In genomic region chr2:46493241-46493970, GRCh38 we compare ENCODE assay signal across 8 cellular contexts. TPM values are rescaled to one million over a fixed set of nuclear protein-coding genes. Genes with fewer than 3 reads are reported as not detected.
DNase-seq lines count a peak whose midpoint lies in the region; ATAC-seq and TF ChIP-seq lines count a peak whose summit lies in the region.

No MANE protein-coding gene starts in this region.

- H3K4me3 ChIP-seq in DOHH2 (ENCODE audit: low read length) (no peak overlapping the region), cardiac fibroblast (replicated peaks in 1 of 2; ENCODE audit: low read depth in 2 of 2, low read length in 2 of 2) (no peak overlapping the region), left lung (no peak overlapping the region)
- no peak overlapping the region for H3K4me3 ChIP-seq in effector memory CD4-positive, alpha-beta T cell (ENCODE audit: insufficient read depth, low read depth, low read length, poor library complexity, severe bottlenecking)

- H3K9me3 ChIP-seq in DOHH2 (ENCODE audit: control insufficient read depth, insufficient read depth, low read length) (no peaks in the 10 kb centered on the region), left lung (no peaks in the 10 kb centered on the region)
- no peaks in the 10 kb centered on the region for H3K9me3 ChIP-seq in effector memory CD4-positive, alpha-beta T cell (ENCODE audit: control insufficient read depth, low read length)

- H3K27ac ChIP-seq in DOHH2 (ENCODE audit: low read depth, low read length) (no peak overlapping the region), left lung (no peak overlapping the region)
- H3K27ac ChIP-seq in effector memory CD4-positive, alpha-beta T cell (ENCODE audit: insufficient read depth, low read length, poor library complexity, severe bottlenecking): no peak overlapping the region

- peak; percentile 66 for ATAC-seq in GM19467 (IDR thresholded peaks at IDR 0.05; ENCODE audit: unreplicated experiment)
- ATAC-seq in HG03442 (IDR thresholded peaks at IDR 0.05; ENCODE audit: unreplicated experiment): peak; percentile 76
- no peak for ATAC-seq in left lung

- peak overlapping the region; percentile 10 for H3K4me2 ChIP-seq in DOHH2 (ENCODE audit: low read length)

- no peaks in the 10 kb centered on the region for H3K9me2 ChIP-seq in DOHH2 (replicated peaks; ENCODE audit: control insufficient read depth, low read length)

- DNase-seq in cardiac fibroblast (ENCODE audit: low read depth in 2 of 2) (peak; percentile 67 to 75), OCI-M1 (lab: John Stamatoyannopoulos, UW) (no peak), SKM-1 treated with dmso at 0.1 percent for 144 hours (lab: John Stamatoyannopoulos, UW; ENCODE audit: unreplicated experiment) (no peak), left lung (no peak)
- no peak for DNase-seq in effector memory CD4-positive, alpha-beta T cell

- H3K27me3 ChIP-seq in DOHH2 (ENCODE audit: control insufficient read depth, low read length): peaks cover 11% of the 10 kb centered on the region
- H3K27me3 ChIP-seq in left lung: no peaks in the 10 kb centered on the region
- no peaks in the 10 kb centered on the region for H3K27me3 ChIP-seq in effector memory CD4-positive, alpha-beta T cell (replicated peaks; ENCODE audit: control insufficient read depth, insufficient read depth, low read length, poor library complexity, severe bottlenecking)

- no peaks in the 10 kb centered on the region for H3F3A ChIP-seq in DOHH2 (ENCODE audit: control insufficient read depth, insufficient read depth)

- TF ChIP-seq CTCF in DOHH2 (IDR thresholded peaks at IDR 0.05; ENCODE audit: low read depth, low read length, poor library complexity, severe bottlenecking) (no peak), cardiac fibroblast (IDR thresholded peaks at IDR 0.05; ENCODE audit: low read depth, low read length) (no peak), left lung (IDR thresholded peaks at IDR 0.05) (no peak)

- no peaks in the 10 kb centered on the region for H3K79me2 ChIP-seq in DOHH2 (ENCODE audit: control insufficient read depth, low read length)

- intact Hi-C loops in left lung (cut with DNase I): no loop called here

- H4K20me1 ChIP-seq in DOHH2 (ENCODE audit: control insufficient read depth, insufficient read depth, low read depth, low read length): no peaks in the 10 kb centered on the region

- H3K36me3 ChIP-seq in DOHH2 (ENCODE audit: control insufficient read depth, low read length) (no peaks in the 10 kb centered on the region), left lung (no peaks in the 10 kb centered on the region)
- no peaks in the 10 kb centered on the region for H3K36me3 ChIP-seq in effector memory CD4-positive, alpha-beta T cell (ENCODE audit: control insufficient read depth, insufficient read depth, low read length)

- peaks cover 35% of the 10 kb centered on the region for H3K4me1 ChIP-seq in DOHH2 (ENCODE audit: control insufficient read depth, low read length)
- H3K4me1 ChIP-seq in left lung: peaks cover 5 to 6% of the 10 kb centered on the region in 2 donors
- no peaks in the 10 kb centered on the region for H3K4me1 ChIP-seq in effector memory CD4-positive, alpha-beta T cell (ENCODE audit: control insufficient read depth, insufficient read depth, low read length, poor library complexity, severe bottlenecking)

RNA-seq across cellular contexts. Expression of gene TMEM247, which starts 14.0 kb away (rescaled TPM):
- not detected for total RNA-seq in left lung

RNA-seq across cellular contexts. Expression of gene RHOQ, which starts 48.9 kb away (rescaled TPM):
- total RNA-seq in left lung: 100 to 1,000 TPM in 1 of 2 donors, 10 to 100 TPM in 1; 79.1 to 103 TPM

RNA-seq across cellular contexts. Expression of gene ATP6V1E2, which starts 49.0 kb away (rescaled TPM):
- total RNA-seq in left lung: 1 to 10 TPM; 4.5 to 7.5 TPM

Comparison
In these comparisons a context has a peak if more than half of its experiments do, and no peak if none do; other contexts are left out.
1. DNase-seq: peak in cardiac fibroblast (2 of 2); none in OCI-M1 (single experiment), SKM-1 treated with dmso at 0.1 percent for 144 hours (single experiment), left lung (0 of 2) and effector memory CD4-positive, alpha-beta T cell (0 of 3).